In the genomic region with DNA sequence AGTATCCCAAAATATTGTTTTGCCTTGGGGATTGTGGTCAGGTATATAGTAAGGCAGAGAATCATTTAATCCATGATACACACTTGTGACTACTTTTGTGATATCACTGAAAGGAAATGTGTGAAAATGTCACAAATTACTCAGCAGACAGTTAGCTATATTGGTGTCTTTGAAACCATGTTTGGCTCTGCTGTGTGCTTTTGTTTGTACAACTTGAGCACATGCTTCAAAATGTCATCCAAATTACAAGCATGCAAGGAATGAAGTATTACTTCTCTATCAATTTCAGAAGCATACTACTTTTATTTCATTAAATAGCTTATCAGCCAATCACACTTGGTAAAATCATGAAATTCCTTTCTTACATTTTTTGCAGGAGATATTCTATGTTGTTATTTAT, we compare ENCODE assay signal across 2 cellular contexts.
TF ChIP-seq lines count a peak whose summit lies in the region.

No MANE protein-coding gene starts in this region.

TF ChIP-seq in SK-N-SH, 30 proteins besides CTCF, POLR2A, EP300 and RAD21:
- TF ChIP-seq MEF2A (IDR thresholded peaks at IDR 0.05; ENCODE audit: borderline replicate concordance, low read depth) = no peak
- no peak for TF ChIP-seq EZH2phosphoT487 (IDR thresholded peaks at IDR 0.05; ENCODE audit: borderline replicate concordance, low read depth)
- no peak for TF ChIP-seq NFIC (IDR thresholded peaks at IDR 0.05; ENCODE audit: borderline replicate concordance)
- TF ChIP-seq NRF1 (IDR thresholded peaks at IDR 0.05; ENCODE audit: low read depth, low read length) = no peak
- TF ChIP-seq TEAD4 (IDR thresholded peaks at IDR 0.05; ENCODE audit: borderline replicate concordance, insufficient read depth) = no peak
- no peak for TF ChIP-seq GABPA (IDR thresholded peaks at IDR 0.05; ENCODE audit: low read depth)
- TF ChIP-seq POLR2AphosphoS5 (IDR thresholded peaks at IDR 0.05; ENCODE audit: low read depth, low read length) = no peak
- TF ChIP-seq SMC3 (IDR thresholded peaks at IDR 0.05; ENCODE audit: low read depth, low read length) = no peak
- no peak for TF ChIP-seq FOXJ3 (CRISPR knock-in tag; IDR thresholded peaks at IDR 0.05)
- TF ChIP-seq, protein P1, sequence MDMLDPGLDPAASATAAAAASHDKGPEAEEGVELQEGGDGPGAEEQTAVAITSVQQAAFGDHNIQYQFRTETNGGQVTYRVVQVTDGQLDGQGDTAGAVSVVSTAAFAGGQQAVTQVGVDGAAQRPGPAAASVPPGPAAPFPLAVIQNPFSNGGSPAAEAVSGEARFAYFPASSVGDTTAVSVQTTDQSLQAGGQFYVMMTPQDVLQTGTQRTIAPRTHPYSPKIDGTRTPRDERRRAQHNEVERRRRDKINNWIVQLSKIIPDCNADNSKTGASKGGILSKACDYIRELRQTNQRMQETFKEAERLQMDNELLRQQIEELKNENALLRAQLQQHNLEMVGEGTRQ (IDR thresholded peaks at IDR 0.05; ENCODE audit: borderline replicate concordance, low read depth, low read length) = no peak
- TF ChIP-seq YY1 (IDR thresholded peaks at IDR 0.05; ENCODE audit: low read depth) = no peak
- TF ChIP-seq ZBTB33 (IDR thresholded peaks at IDR 0.05; ENCODE audit: borderline replicate concordance, low read depth) = no peak
- TF ChIP-seq JUND (IDR thresholded peaks at IDR 0.05) = no peak

TF ChIP-seq in SK-N-SH treated with all-trans-retinoic acid at 6 μM for 48 hours, 23 proteins besides CTCF, POLR2A, EP300 and RAD21:
- no peak for TF ChIP-seq ZNF565 (CRISPR knock-in tag; conservative IDR thresholded peaks at IDR 0.05; ENCODE audit: low read depth)
- TF ChIP-seq, protein P2, sequence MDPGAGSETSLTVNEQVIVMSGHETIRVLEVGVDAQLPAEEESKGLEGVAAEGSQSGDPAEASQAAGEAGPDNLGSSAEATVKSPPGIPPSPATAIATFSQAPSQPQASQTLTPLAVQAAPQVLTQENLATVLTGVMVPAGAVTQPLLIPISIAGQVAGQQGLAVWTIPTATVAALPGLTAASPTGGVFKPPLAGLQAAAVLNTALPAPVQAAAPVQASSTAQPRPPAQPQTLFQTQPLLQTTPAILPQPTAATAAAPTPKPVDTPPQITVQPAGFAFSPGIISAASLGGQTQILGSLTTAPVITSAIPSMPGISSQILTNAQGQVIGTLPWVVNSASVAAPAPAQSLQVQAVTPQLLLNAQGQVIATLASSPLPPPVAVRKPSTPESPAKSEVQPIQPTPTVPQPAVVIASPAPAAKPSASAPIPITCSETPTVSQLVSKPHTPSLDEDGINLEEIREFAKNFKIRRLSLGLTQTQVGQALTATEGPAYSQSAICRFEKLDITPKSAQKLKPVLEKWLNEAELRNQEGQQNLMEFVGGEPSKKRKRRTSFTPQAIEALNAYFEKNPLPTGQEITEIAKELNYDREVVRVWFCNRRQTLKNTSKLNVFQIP (CRISPR knock-in tag; IDR thresholded peaks at IDR 0.05; ENCODE audit: borderline replicate concordance, low read depth) = no peak
- TF ChIP-seq TOX (CRISPR knock-in tag; IDR thresholded peaks at IDR 0.05; ENCODE audit: borderline replicate concordance) = no peak
- TF ChIP-seq PPARA (CRISPR knock-in tag; IDR thresholded peaks at IDR 0.05; ENCODE audit: borderline replicate concordance) = no peak
- no peak for TF ChIP-seq ISL1 (CRISPR knock-in tag; IDR thresholded peaks at IDR 0.05)
- TF ChIP-seq ZNF70 (CRISPR knock-in tag; IDR thresholded peaks at IDR 0.05) = no peak
- TF ChIP-seq, protein P3, sequence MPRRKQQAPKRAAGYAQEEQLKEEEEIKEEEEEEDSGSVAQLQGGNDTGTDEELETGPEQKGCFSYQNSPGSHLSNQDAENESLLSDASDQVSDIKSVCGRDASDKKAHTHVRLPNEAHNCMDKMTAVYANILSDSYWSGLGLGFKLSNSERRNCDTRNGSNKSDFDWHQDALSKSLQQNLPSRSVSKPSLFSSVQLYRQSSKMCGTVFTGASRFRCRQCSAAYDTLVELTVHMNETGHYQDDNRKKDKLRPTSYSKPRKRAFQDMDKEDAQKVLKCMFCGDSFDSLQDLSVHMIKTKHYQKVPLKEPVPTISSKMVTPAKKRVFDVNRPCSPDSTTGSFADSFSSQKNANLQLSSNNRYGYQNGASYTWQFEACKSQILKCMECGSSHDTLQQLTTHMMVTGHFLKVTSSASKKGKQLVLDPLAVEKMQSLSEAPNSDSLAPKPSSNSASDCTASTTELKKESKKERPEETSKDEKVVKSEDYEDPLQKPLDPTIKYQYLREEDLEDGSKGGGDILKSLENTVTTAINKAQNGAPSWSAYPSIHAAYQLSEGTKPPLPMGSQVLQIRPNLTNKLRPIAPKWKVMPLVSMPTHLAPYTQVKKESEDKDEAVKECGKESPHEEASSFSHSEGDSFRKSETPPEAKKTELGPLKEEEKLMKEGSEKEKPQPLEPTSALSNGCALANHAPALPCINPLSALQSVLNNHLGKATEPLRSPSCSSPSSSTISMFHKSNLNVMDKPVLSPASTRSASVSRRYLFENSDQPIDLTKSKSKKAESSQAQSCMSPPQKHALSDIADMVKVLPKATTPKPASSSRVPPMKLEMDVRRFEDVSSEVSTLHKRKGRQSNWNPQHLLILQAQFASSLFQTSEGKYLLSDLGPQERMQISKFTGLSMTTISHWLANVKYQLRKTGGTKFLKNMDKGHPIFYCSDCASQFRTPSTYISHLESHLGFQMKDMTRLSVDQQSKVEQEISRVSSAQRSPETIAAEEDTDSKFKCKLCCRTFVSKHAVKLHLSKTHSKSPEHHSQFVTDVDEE (CRISPR knock-in tag; IDR thresholded peaks at IDR 0.05) = no peak
- TF ChIP-seq SNAI2 (CRISPR knock-in tag; IDR thresholded peaks at IDR 0.05) = no peak
- TF ChIP-seq TCF4 (CRISPR knock-in tag; IDR thresholded peaks at IDR 0.05; ENCODE audit: borderline replicate concordance) = no peak
- no peak for TF ChIP-seq ZFP30 (CRISPR knock-in tag; IDR thresholded peaks at IDR 0.05)
- TF ChIP-seq OSR1 (CRISPR knock-in tag; IDR thresholded peaks at IDR 0.05) = no peak
- TF ChIP-seq, protein P4, sequence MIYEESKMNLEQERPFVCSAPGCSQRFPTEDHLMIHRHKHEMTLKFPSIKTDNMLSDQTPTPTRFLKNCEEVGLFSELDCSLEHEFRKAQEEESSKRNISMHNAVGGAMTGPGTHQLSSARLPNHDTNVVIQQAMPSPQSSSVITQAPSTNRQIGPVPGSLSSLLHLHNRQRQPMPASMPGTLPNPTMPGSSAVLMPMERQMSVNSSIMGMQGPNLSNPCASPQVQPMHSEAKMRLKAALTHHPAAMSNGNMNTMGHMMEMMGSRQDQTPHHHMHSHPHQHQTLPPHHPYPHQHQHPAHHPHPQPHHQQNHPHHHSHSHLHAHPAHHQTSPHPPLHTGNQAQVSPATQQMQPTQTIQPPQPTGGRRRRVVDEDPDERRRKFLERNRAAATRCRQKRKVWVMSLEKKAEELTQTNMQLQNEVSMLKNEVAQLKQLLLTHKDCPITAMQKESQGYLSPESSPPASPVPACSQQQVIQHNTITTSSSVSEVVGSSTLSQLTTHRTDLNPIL (CRISPR knock-in tag; IDR thresholded peaks at IDR 0.05; ENCODE audit: low read depth) = no peak
- TF ChIP-seq GLIS3 (CRISPR knock-in tag; IDR thresholded peaks at IDR 0.05) = no peak
- TF ChIP-seq ZNF8 (CRISPR knock-in tag; IDR thresholded peaks at IDR 0.05) = no peak
- TF ChIP-seq RARB (CRISPR knock-in tag; IDR thresholded peaks at IDR 0.05) = no peak
- TF ChIP-seq, protein P5, sequence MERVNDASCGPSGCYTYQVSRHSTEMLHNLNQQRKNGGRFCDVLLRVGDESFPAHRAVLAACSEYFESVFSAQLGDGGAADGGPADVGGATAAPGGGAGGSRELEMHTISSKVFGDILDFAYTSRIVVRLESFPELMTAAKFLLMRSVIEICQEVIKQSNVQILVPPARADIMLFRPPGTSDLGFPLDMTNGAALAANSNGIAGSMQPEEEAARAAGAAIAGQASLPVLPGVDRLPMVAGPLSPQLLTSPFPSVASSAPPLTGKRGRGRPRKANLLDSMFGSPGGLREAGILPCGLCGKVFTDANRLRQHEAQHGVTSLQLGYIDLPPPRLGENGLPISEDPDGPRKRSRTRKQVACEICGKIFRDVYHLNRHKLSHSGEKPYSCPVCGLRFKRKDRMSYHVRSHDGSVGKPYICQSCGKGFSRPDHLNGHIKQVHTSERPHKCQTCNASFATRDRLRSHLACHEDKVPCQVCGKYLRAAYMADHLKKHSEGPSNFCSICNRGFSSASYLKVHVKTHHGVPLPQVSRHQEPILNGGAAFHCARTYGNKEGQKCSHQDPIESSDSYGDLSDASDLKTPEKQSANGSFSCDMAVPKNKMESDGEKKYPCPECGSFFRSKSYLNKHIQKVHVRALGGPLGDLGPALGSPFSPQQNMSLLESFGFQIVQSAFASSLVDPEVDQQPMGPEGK (CRISPR knock-in tag; IDR thresholded peaks at IDR 0.05; ENCODE audit: borderline replicate concordance) = no peak
- no peak for TF ChIP-seq ZC3H10 (CRISPR knock-in tag; IDR thresholded peaks at IDR 0.05)
- TF ChIP-seq BACH2 (CRISPR knock-in tag; IDR thresholded peaks at IDR 0.05; ENCODE audit: borderline replicate concordance) = no peak
- TF ChIP-seq, protein P6, sequence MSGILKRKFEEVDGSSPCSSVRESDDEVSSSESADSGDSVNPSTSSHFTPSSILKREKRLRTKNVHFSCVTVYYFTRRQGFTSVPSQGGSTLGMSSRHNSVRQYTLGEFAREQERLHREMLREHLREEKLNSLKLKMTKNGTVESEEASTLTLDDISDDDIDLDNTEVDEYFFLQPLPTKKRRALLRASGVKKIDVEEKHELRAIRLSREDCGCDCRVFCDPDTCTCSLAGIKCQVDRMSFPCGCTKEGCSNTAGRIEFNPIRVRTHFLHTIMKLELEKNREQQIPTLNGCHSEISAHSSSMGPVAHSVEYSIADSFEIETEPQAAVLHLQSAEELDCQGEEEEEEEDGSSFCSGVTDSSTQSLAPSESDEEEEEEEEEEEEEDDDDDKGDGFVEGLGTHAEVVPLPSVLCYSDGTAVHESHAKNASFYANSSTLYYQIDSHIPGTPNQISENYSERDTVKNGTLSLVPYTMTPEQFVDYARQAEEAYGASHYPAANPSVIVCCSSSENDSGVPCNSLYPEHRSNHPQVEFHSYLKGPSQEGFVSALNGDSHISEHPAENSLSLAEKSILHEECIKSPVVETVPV (CRISPR knock-in tag; IDR thresholded peaks at IDR 0.05) = no peak
TF ChIP-seq in SK-N-SH treated with all-trans-retinoic acid at 6 μM for 48 hours: peak in this region for 0.
